In the genomic region with DNA sequence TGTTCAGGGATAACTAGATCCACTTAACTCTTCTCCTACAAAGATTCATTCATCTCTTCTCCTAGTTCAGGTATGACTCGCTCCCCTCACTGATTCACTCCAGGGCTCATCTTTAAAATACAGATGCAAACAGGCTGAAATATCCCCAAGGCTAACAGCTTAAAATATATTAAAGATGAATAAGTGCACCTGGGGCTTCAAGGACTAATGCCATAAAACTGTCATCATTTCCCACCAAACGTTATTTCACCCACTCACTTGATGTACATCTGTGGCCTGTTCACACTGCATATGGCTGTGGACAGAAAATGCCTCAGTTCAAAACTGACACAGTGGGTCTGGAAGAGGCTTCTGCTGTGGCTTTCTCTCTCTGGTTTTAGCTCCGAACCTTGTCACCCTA, we compare ENCODE assay signal across 17 cellular contexts.
DNase-seq lines count a peak whose midpoint lies in the region; ATAC-seq, FAIRE-seq and TF ChIP-seq lines count a peak whose summit lies in the region.
"Had no signal": no experiment of that assay in that cellular context is flagged by ENCODE, and none has a peak within 500 bp of the region (broad histone marks: within the 10 kb centered on the region; RNA-seq: fewer than 3 reads in every experiment).

No MANE protein-coding gene starts in this region.

- POLR2A ChIA-PET in RWPE1 (lab: Yijun Ruan, JAX; ENCODE audit: low non-redundant PET) = no interaction called here

- H3K4me3 ChIP-seq in mesenchymal stem cell (ENCODE audit: insufficient read depth in 1 of 2, low read depth in 1 of 2, low read length in 2 of 2) = peak overlapping the region in 1 of 2 experiments; percentile 12
- H3K4me3 ChIP-seq in small intestine (ENCODE audit: low read depth in 1 of 2, low read length in 2 of 2) = no peak overlapping the region
- H3K4me3 ChIP-seq: suprapubic skin had no signal

- TF ChIP-seq CTCF in RWPE1 (conservative IDR thresholded peaks at IDR 0.05; ENCODE audit: low read depth) = no peak

- H2BK15ac ChIP-seq in mesenchymal stem cell (ENCODE audit: low read depth, poor library complexity, severe bottlenecking) = no peak overlapping the region

- no peak overlapping the region for H2BK120ac ChIP-seq in mesenchymal stem cell (ENCODE audit: low read depth, low read length)

- H3K27ac ChIP-seq in RWPE1 = no peak overlapping the region
- no peak overlapping the region for H3K27ac ChIP-seq in mesenchymal stem cell (ENCODE audit: low read length, poor library complexity, severe bottlenecking)
- no peak overlapping the region for H3K27ac ChIP-seq in small intestine (ENCODE audit: low read depth in 1 of 2, low read length in 1 of 2)
- H3K27ac ChIP-seq: suprapubic skin had no signal

- no peak overlapping the region for H3K9ac ChIP-seq in mesenchymal stem cell (ENCODE audit: low read length)

- WGBS in mesenchymal stem cell = 41% methylated on average over 3 of the region's 3 CpGs
- WGBS in small intestine, 3 donors = 76 to 79% (median 78%) methylated on average over 3 of the region's 3 CpGs

- H2BK5ac ChIP-seq in mesenchymal stem cell (ENCODE audit: low read depth, low read length, poor library complexity, severe bottlenecking) = no peak overlapping the region

- H3K4me1 ChIP-seq in mesenchymal stem cell (ENCODE audit: control insufficient read depth, insufficient read depth, low read depth, low read length) = peaks cover 1% of the 10 kb centered on the region
- no peaks in the 10 kb centered on the region for H3K4me1 ChIP-seq in small intestine (ENCODE audit: control insufficient read depth in 2 of 2, insufficient read depth in 1 of 2, low read depth in 1 of 2, low read length in 1 of 2)
- H3K4me1 ChIP-seq: suprapubic skin had no signal

- no peak overlapping the region for H2AK5ac ChIP-seq in mesenchymal stem cell (ENCODE audit: low read length, severe bottlenecking)

- H3K4me2 ChIP-seq in mesenchymal stem cell (ENCODE audit: low read length, poor library complexity, severe bottlenecking) = no peak overlapping the region

- no peak overlapping the region for H3K23ac ChIP-seq in mesenchymal stem cell (ENCODE audit: low read length in 2 of 2)

- H3K27me3 ChIP-seq in mesenchymal stem cell (ENCODE audit: control insufficient read depth in 1 of 2, insufficient read depth in 1 of 2, low read length in 2 of 2) = no peaks in the 10 kb centered on the region
- no peaks in the 10 kb centered on the region for H3K27me3 ChIP-seq in small intestine (ENCODE audit: control insufficient read depth in 2 of 2, insufficient read depth in 2 of 2, low read length in 2 of 2)
- H3K27me3 ChIP-seq: suprapubic skin had no signal

- H3K14ac ChIP-seq in mesenchymal stem cell (ENCODE audit: low read length in 2 of 2) = no peak overlapping the region

- ATAC-seq in GM19023 (IDR thresholded peaks at IDR 0.05; ENCODE audit: unreplicated experiment) (peak; percentile 24), HG03039 (IDR thresholded peaks at IDR 0.05; ENCODE audit: unreplicated experiment) (peak; percentile 12), HG03045 (IDR thresholded peaks at IDR 0.05; ENCODE audit: unreplicated experiment) (no peak)
- ATAC-seq: activated T-cell treated with anti-CD3 and anti-CD28 coated beads, Interleukin-2, amount 50 U/mL, for 4 hours had no signal

- H3K9me3 ChIP-seq in mesenchymal stem cell (ENCODE audit: control insufficient read depth, low read length) (no peaks in the 10 kb centered on the region), small intestine (ENCODE audit: control insufficient read depth, low read depth) (no peaks in the 10 kb centered on the region)
- H3K9me3 ChIP-seq: suprapubic skin had no signal

- peak overlapping the region in 1 of 2 experiments; percentile 73 for H2BK12ac ChIP-seq in mesenchymal stem cell (ENCODE audit: low read length in 2 of 2)

- no peak for FAIRE-seq in small intestine (lab: Jason Lieb, UNC)
- FAIRE-seq: colon, H54 had no signal

- H2AFZ ChIP-seq in mesenchymal stem cell (ENCODE audit: low read depth, low read length) = no peak overlapping the region

- no peak overlapping the region for H4K8ac ChIP-seq in mesenchymal stem cell (ENCODE audit: low read length)

- H4K91ac ChIP-seq in mesenchymal stem cell (ENCODE audit: low read length) = no peak overlapping the region

- CTCF ChIA-PET in RWPE1 (lab: Yijun Ruan, JAX) = interaction anchor here (0.7 kb wide), 1 partner anchor 59 kb away, joined by 3 read pairs; no protein-coding TSS in a partner anchor

- no peak overlapping the region for H3K18ac ChIP-seq in mesenchymal stem cell (ENCODE audit: low read depth in 1 of 2, low read length in 2 of 2)

- peak; percentile 36 for DNase-seq in RWPE1 (ENCODE audit: low spot score)
- peak; percentile 6 for DNase-seq in mesenchymal stem cell
- DNase-seq in stimulated activated CD4-positive, alpha-beta T cell treated with anti-CD3 and anti-CD28 coated beads, Interleukin-4, amount 100 ng/mL, for 1 hour = no peak
- DNase-seq in GM19238 (ENCODE audit: insufficient read length, low spot score) = no peak
- DNase-seq in small intestine = no peak
- DNase-seq: activated CD4-positive, alpha-beta memory T cell treated with anti-CD3 and anti-CD28 coated beads for 36 hours; activated T-cell treated with anti-CD3 and anti-CD28 coated beads, Interleukin-2, amount 50 U/mL, for 4 hours; DMS 273 treated with DMSO at 0.1 percent for 48 hours; NCI-H1694 treated with DMSO at 0.1 percent for 48 hours; NCI-H510A; nephron progenitor cell had no signal

- H3K36me3 ChIP-seq in mesenchymal stem cell (ENCODE audit: control insufficient read depth in 1 of 2, insufficient read depth in 2 of 2, low read depth in 1 of 2, low read length in 2 of 2) = no peaks in the 10 kb centered on the region
- no peaks in the 10 kb centered on the region for H3K36me3 ChIP-seq in small intestine (ENCODE audit: control insufficient read depth in 2 of 2, insufficient read depth in 2 of 2, low read length in 2 of 2)
- H3K36me3 ChIP-seq: suprapubic skin had no signal

- H3K4ac ChIP-seq in mesenchymal stem cell (ENCODE audit: low read depth in 1 of 2, low read length in 2 of 2) = no peak overlapping the region

- H3K79me1 ChIP-seq in mesenchymal stem cell (replicated peaks; ENCODE audit: low read length, poor library complexity, severe bottlenecking) = no peaks in the 10 kb centered on the region

Comparison
In these comparisons a context has a peak if more than half of its experiments do, and no peak if none do; other contexts are left out.
1. DNase-seq: peak in RWPE1 (single experiment) and mesenchymal stem cell (single experiment); none in stimulated activated CD4-positive, alpha-beta T cell treated with anti-CD3 and anti-CD28 coated beads, Interleukin-4, amount 100 ng/mL, for 1 hour (single experiment), GM19238 (single experiment) and small intestine (single experiment).